In genomic region chr22:42933783-42934144, GRCh38 we compare ENCODE assay signal across 1 cellular context.
TF ChIP-seq lines count a peak whose summit lies in the region.

No MANE protein-coding gene starts in this region.

TF ChIP-seq in GM12878, 131 proteins besides CTCF, POLR2A, EP300 and RAD21 (continued from another document):
- TF ChIP-seq, protein P1, sequence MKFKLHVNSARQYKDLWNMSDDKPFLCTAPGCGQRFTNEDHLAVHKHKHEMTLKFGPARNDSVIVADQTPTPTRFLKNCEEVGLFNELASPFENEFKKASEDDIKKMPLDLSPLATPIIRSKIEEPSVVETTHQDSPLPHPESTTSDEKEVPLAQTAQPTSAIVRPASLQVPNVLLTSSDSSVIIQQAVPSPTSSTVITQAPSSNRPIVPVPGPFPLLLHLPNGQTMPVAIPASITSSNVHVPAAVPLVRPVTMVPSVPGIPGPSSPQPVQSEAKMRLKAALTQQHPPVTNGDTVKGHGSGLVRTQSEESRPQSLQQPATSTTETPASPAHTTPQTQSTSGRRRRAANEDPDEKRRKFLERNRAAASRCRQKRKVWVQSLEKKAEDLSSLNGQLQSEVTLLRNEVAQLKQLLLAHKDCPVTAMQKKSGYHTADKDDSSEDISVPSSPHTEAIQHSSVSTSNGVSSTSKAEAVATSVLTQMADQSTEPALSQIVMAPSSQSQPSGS (IDR thresholded peaks at IDR 0.05; ENCODE audit: low read length), result peak; percentile 13; the same call in 1 of the 2 replicates
- TF ChIP-seq CHD4 (IDR thresholded peaks at IDR 0.05), result no peak
- 0 out of 2 replicates have a peak, but pooled peaks have one; percentile 23 for TF ChIP-seq ASH2L (IDR thresholded peaks at IDR 0.05; ENCODE audit: borderline replicate concordance, low read depth)
- peak; percentile 69; the same call in 1 of the 2 replicates for TF ChIP-seq ATF7 (IDR thresholded peaks at IDR 0.05; ENCODE audit: low read depth)
- TF ChIP-seq NKRF (conservative IDR thresholded peaks at IDR 0.05), result 0 out of 2 replicates have a peak, but pooled peaks have one; percentile 10
- TF ChIP-seq TCF7 (IDR thresholded peaks at IDR 0.05; ENCODE audit: borderline replicate concordance), result no peak
- TF ChIP-seq KAT2A (conservative IDR thresholded peaks at IDR 0.05; ENCODE audit: control insufficient read depth, low read depth, low read length), result no peak
- peak; percentile 13; the same call in 1 of the 2 replicates for TF ChIP-seq BMI1 (IDR thresholded peaks at IDR 0.05; ENCODE audit: borderline replicate concordance)
